33 cellular contexts compared by ENCODE assay signal in the genomic region with DNA sequence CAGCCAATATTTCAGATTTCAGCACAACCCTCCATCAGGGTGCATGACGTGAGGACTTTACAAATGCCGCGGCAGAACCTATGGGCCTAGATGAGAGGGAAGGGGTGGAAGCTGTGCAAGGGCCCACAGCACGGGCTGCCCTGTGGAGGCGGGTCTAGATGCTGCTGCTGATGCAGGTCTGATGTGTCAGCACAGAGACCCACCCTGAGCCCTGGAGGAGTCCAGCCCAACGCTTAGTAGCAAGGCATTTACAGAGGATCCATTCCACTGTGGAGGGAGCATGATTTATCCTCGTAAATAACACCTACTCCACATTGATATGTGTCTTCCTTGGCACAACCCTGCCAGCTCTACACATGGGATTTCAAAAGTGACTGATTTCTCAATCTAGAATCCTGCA. TPM values are rescaled to one million over a fixed set of nuclear protein-coding genes. Genes with fewer than 3 reads are reported as not detected.
"Had no signal": no experiment of that assay in that cellular context is flagged by ENCODE, and none has a peak within 500 bp of the region (broad histone marks: within the 10 kb centered on the region; RNA-seq: fewer than 3 reads in every experiment).

No MANE protein-coding gene starts in this region.

- H3K4me3 ChIP-seq: cardiac muscle cell, PC-9 had no signal

- H3K9me3 Mint-ChIP-seq: activated CD4-positive, alpha-beta T cell treated with anti-CD3 and anti-CD28 coated beads, Interleukin-2, amount 10 ng/mL, durations not matched to agents 24 days and 14 days; activated naive CD8-positive, alpha-beta T cell treated with anti-CD3 and anti-CD28 coated beads for 36 hours had no signal

- H3K27me3 ChIP-seq: brain microvascular endothelial cell, cardiac muscle cell had no signal

- DNase-seq: activated CD4-positive, alpha-beta T cell treated with anti-CD3 and anti-CD28 coated beads, Interleukin-2, amount 10 ng/mL, durations not matched to agents 24 days and 14 days; activated CD4-positive, alpha-beta T cell treated with anti-CD3 and anti-CD28 coated beads, Interleukin-2, amount 50 U/mL, for 4 hours; activated CD8-positive, alpha-beta T cell treated with anti-CD3 and anti-CD28 coated beads, Interleukin-2, amount 10 ng/mL, durations not matched to agents 7 days and 5 days; activated effector memory CD4-positive, alpha-beta T cell treated with Interleukin-2 at 50 U/mL for 16 hours; activated naive CD4-positive, alpha-beta T cell; activated naive CD4-positive, alpha-beta T cell treated with anti-CD3 and anti-CD28 coated beads, Interleukin-2, amount 50 U/mL, for 16 hours; activated naive CD8-positive, alpha-beta T cell treated with anti-CD3 and anti-CD28 coated beads for 36 hours; activated T-cell treated with anti-CD3 and anti-CD28 coated beads, Interleukin-2, amount 50 U/mL, for 48 hours; amniotic stem cell; aorta; brain microvascular endothelial cell; KG1; MM.1S; MV-4-11; NCI-H1092; NCI-H1417; NCI-H146; NCI-H187; NCI-H2029 treated with DMSO at 0.1 percent for 48 hours; NCI-H2107; NCI-H2171; NCI-H510A; NCI-H526; NCI-H748 treated with DMSO at 0.1 percent for 48 hours; NK-92 treated with Interleukin-12 subunit alpha and Interleukin-12 subunit beta, amount 100 ng/mL, for 24 hours; PC-9; Right ventricle myocardium superior; T1000; WERI-Rb-1 had no signal

- H3K36me3 Mint-ChIP-seq: activated naive CD8-positive, alpha-beta T cell treated with anti-CD3 and anti-CD28 coated beads for 36 hours had no signal

- ATAC-seq: activated CD8-positive, alpha-beta T cell treated with anti-CD3 and anti-CD28 coated beads, Interleukin-2, amount 10 ng/mL, durations not matched to agents 7 days and 5 days had no signal

- H3K36me3 ChIP-seq: brain microvascular endothelial cell, cardiac muscle cell, WERI-Rb-1 had no signal

- H3K4me3 Mint-ChIP-seq: activated CD4-positive, alpha-beta T cell treated with anti-CD3 and anti-CD28 coated beads, Interleukin-2, amount 10 ng/mL, durations not matched to agents 24 days and 14 days; activated CD8-positive, alpha-beta T cell treated with anti-CD3 and anti-CD28 coated beads, Interleukin-2, amount 10 ng/mL, durations not matched to agents 7 days and 5 days; activated naive CD8-positive, alpha-beta T cell treated with anti-CD3 and anti-CD28 coated beads for 36 hours had no signal

- H3K27ac ChIP-seq: brain microvascular endothelial cell, cardiac muscle cell, PC-9, RWPE1, WERI-Rb-1 had no signal

- H3K4me1 Mint-ChIP-seq: activated CD4-positive, alpha-beta T cell treated with anti-CD3 and anti-CD28 coated beads, Interleukin-2, amount 10 ng/mL, durations not matched to agents 24 days and 14 days had no signal

- H3K27ac Mint-ChIP-seq: activated CD4-positive, alpha-beta T cell treated with anti-CD3 and anti-CD28 coated beads, Interleukin-2, amount 10 ng/mL, durations not matched to agents 24 days and 14 days; activated CD8-positive, alpha-beta T cell treated with anti-CD3 and anti-CD28 coated beads, Interleukin-2, amount 10 ng/mL, durations not matched to agents 7 days and 5 days; activated naive CD8-positive, alpha-beta T cell treated with anti-CD3 and anti-CD28 coated beads for 36 hours had no signal

RNA-seq across cellular contexts. Expression of a gene that starts 48.5 kb away (rescaled TPM):
- total RNA-seq: activated CD4-positive, alpha-beta T cell treated with anti-CD3 and anti-CD28 coated beads, Interleukin-2, amount 10 ng/mL, durations not matched to agents 24 days and 14 days; activated CD8-positive, alpha-beta T cell treated with anti-CD3 and anti-CD28 coated beads, Interleukin-2, amount 10 ng/mL, durations not matched to agents 7 days and 5 days; activated naive CD8-positive, alpha-beta T cell treated with anti-CD3 and anti-CD28 coated beads for 36 hours; aorta; cardiac muscle cell; PC-9; Right ventricle myocardium superior; T-helper 1 cell treated with Interleukin-12 subunit alpha and Interleukin-12 subunit beta and Interleukin-4 antibody, amounts not matched to agents 30 ng/mL and 1 ng/mL, for 36 hours; T-helper 2 cell treated with Interferon-gamma antibody and Interleukin-4, amounts not matched to agents 100 ng/mL and 5 ng/mL, for 36 hours had no signal
